Comparison of ENCODE assay signal across 9 cellular contexts in genomic region chr5:80339116-80339515, GRCh38. TPM values are rescaled to one million over a fixed set of nuclear protein-coding genes. Genes with fewer than 3 reads are reported as not detected.
"Had no signal": no experiment of that assay in that cellular context is flagged by ENCODE, and none has a peak within 500 bp of the region (broad histone marks: within the 10 kb centered on the region; RNA-seq: fewer than 3 reads in every experiment).

No MANE protein-coding gene starts in this region.

- H3K4me1 Mint-ChIP-seq: IgD-negative memory B cell had no signal

- H3K4me3 ChIP-seq: K562 had no signal

- H3K36me3 Mint-ChIP-seq: IgD-negative memory B cell had no signal

- H3K27ac Mint-ChIP-seq: IgD-negative memory B cell had no signal

- ATAC-seq: HepG2, K562 had no signal

- DNase-seq: IMR-90, KBM-7, KG1 had no signal

- H3K4me3 Mint-ChIP-seq: IgD-negative memory B cell had no signal

- H3K27ac ChIP-seq: HL-60 had no signal

RNA-seq across cellular contexts. Expression of gene SPZ1, which starts 19.3 kb away (rescaled TPM):
- total RNA-seq: HepG2, HT-29, HT1080, IMR-90, K562 had no signal
- polyA plus RNA-seq: HepG2, IgD-negative memory B cell, IMR-90, K562 had no signal
